In the genomic region with DNA sequence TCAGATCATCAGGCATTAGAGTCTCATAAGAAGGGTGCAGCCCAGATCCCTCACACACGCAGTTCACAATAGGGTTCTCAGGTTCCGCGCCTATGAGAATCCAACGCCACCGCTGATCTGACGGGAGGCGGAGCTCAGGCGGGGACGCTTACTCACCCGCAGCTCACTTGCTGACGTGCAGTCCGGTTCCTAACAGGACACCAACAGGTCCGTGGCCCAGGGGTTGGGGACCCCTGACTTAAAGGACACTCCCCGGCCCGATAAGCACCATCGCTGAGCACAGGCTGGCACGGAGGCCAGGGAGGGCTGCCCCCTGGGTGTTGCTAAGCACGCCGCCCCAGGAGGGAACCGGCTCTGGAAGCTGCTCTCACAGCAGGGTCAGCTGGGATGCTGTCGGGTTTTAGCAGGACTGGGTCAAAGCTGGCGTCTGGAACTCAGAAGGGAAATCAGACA, we compare ENCODE assay signal across 8 cellular contexts. TPM values are rescaled to one million over a fixed set of nuclear protein-coding genes. Genes with fewer than 3 reads are reported as not detected.
A peak's percentile ranks its signal among the peaks of the same experiment; 100 is the strongest.
DNase-seq lines count a peak whose midpoint lies in the region; ATAC-seq and TF ChIP-seq lines count a peak whose summit lies in the region.

No MANE protein-coding gene starts in this region.

- intact Hi-C loops in left ventricle myocardium inferior (cut with micrococcal nuclease), result no loop called here

- ATAC-seq in GM18517 (IDR thresholded peaks at IDR 0.05; ENCODE audit: unreplicated experiment), result no peak
- ATAC-seq in HG03280 (IDR thresholded peaks at IDR 0.05; ENCODE audit: unreplicated experiment), result no peak

- peak; percentile 73 for DNase-seq in activated effector memory CD4-positive, alpha-beta T cell treated with anti-CD3 and anti-CD28 coated beads, Interleukin-2, amount 50 U/mL, for 16 hours
- no peak for DNase-seq in activated effector memory CD4-positive, alpha-beta T cell treated with Interleukin-2 at 50 U/mL for 16 hours
- DNase-seq in left ventricle myocardium inferior (no peak), skeletal muscle cell (ENCODE audit: low read depth) (peak; percentile 46), NCI-H1694 treated with DMSO at 0.1 percent for 48 hours (lab: John Stamatoyannopoulos, UW) (no peak)

- peaks cover 17% of the 10 kb centered on the region for H3K4me1 ChIP-seq in left ventricle myocardium inferior

- no peaks in the 10 kb centered on the region for H3K9me3 ChIP-seq in left ventricle myocardium inferior (replicated peaks)

- H3K4me3 ChIP-seq in left ventricle myocardium inferior (peak overlapping the region; percentile 53), skeletal muscle cell (ENCODE audit: low read depth, low read length) (peak overlapping the region; percentile 35)

- no peak overlapping the region for H3K27ac Mint-ChIP-seq in activated naive CD4-positive, alpha-beta T cell treated with anti-CD3 and anti-CD28 coated beads, Interleukin-2, amount 50 U/mL, for 24 hours

- no peaks in the 10 kb centered on the region for H3K27me3 ChIP-seq in left ventricle myocardium inferior (ENCODE audit: low read depth)

- H3K36me3 Mint-ChIP-seq in activated naive CD4-positive, alpha-beta T cell treated with anti-CD3 and anti-CD28 coated beads, Interleukin-2, amount 50 U/mL, for 24 hours, result no peaks in the 10 kb centered on the region

- H3K4me3 Mint-ChIP-seq in activated naive CD4-positive, alpha-beta T cell treated with anti-CD3 and anti-CD28 coated beads, Interleukin-2, amount 50 U/mL, for 24 hours, result peak overlapping the region; percentile 66

- H3K27ac ChIP-seq in left ventricle myocardium inferior (replicated peaks), result no peak overlapping the region

- TF ChIP-seq CTCF in left ventricle myocardium inferior (IDR thresholded peaks at IDR 0.05; ENCODE audit: borderline replicate concordance), result no peak

- peaks cover 26% of the 10 kb centered on the region for H3K27me3 Mint-ChIP-seq in activated naive CD4-positive, alpha-beta T cell treated with anti-CD3 and anti-CD28 coated beads, Interleukin-2, amount 50 U/mL, for 24 hours

- peaks cover 16% of the 10 kb centered on the region for H3K4me1 Mint-ChIP-seq in activated naive CD4-positive, alpha-beta T cell treated with anti-CD3 and anti-CD28 coated beads, Interleukin-2, amount 50 U/mL, for 24 hours

- H3K36me3 ChIP-seq in left ventricle myocardium inferior, result no peaks in the 10 kb centered on the region

- no peaks in the 10 kb centered on the region for H3K9me3 Mint-ChIP-seq in activated naive CD4-positive, alpha-beta T cell treated with anti-CD3 and anti-CD28 coated beads, Interleukin-2, amount 50 U/mL, for 24 hours

RNA-seq across cellular contexts. Expression of gene BAHCC1, which starts 30.1 kb away (rescaled TPM):
- 7.3 TPM for total RNA-seq in left ventricle myocardium inferior

Comparison
In these comparisons a context has a peak if more than half of its experiments do, and no peak if none do; other contexts are left out.
1. DNase-seq: peak in activated effector memory CD4-positive, alpha-beta T cell treated with anti-CD3 and anti-CD28 coated beads, Interleukin-2, amount 50 U/mL, for 16 hours (single experiment) and skeletal muscle cell (single experiment); none in activated effector memory CD4-positive, alpha-beta T cell treated with Interleukin-2 at 50 U/mL for 16 hours (single experiment), left ventricle myocardium inferior (single experiment) and NCI-H1694 treated with DMSO at 0.1 percent for 48 hours (single experiment).